ENCODE assay signal across 1 cellular context in the genomic region with DNA sequence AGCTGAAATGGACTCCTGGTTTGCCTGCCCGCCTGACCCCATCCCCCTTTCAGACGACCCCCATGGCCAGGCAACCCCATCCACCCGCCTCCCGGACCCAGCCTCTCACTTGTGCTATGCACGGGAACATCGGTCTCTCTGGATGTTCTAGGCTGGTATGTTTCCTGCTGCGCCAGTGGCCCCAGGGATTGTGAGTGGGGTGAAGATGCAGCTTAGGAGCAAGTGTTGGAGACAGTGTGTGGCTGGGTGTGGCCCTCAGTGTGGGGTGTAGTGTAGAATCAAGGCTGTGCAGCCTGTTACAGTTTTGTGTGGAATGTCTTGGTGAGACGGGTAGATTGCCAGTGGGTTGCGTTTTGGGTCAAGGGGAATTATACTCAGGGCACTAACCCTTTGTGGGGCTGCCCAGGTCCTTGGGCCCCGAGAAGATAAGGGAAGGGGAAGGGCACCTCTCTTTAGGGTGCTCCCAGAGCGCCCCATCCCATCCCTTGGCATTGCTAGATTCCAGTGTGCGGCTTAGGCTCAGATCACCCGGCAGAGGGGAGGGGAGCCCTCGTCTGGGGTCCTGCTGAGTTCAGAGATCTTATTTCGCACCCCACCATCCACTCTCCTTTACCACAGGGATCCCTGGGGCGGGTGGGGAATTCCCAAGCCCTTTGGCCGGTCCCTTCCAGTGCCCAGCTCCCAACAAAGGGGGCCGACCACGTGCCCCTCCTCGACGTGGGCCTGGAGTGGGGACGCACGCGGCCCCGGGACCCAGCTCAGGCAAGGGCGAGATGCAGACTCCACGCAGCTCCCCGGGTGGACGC.
A peak's percentile ranks its signal among the peaks of the same experiment; 100 is the strongest.
TF ChIP-seq lines count a peak whose summit lies in the region.

No MANE protein-coding gene starts in this region.

TF ChIP-seq in H1, 55 proteins besides CTCF, POLR2A, EP300 and RAD21:
- TF ChIP-seq EZH2 (IDR thresholded peaks at IDR 0.05; ENCODE audit: low read depth, low read length, severe bottlenecking), result peak; percentile 27
- no peak for TF ChIP-seq NRF1 (IDR thresholded peaks at IDR 0.05; ENCODE audit: low read depth, low read length)
- TF ChIP-seq TCF12 (IDR thresholded peaks at IDR 0.05; ENCODE audit: low read depth, low read length), result no peak
